ENCODE assay signal across 1 cellular context in the genomic region with DNA sequence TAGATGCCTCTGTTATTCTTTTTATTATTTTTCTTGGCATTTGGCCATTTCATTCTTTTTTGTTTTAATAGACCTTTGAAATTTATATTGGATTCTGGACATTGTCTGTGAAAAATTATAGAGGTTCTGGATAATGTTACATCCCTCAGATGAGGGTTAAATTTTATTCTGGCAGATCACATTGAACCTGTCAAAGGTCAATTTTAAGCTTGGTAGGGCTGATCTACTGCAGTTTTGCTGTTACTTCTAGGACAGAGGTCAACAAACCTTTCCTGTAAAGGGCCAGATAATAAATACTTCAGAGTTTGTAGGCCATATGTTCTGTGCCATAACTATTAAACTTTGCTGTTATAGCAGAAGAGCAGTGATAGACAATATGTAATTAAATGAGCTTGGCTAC.
TF ChIP-seq lines count a peak whose summit lies in the region.

No MANE protein-coding gene starts in this region.

TF ChIP-seq in SK-N-SH treated with all-trans-retinoic acid at 6 μM for 48 hours, 23 proteins besides CTCF, POLR2A, EP300 and RAD21 (continued from another document):
- TF ChIP-seq, protein P1, sequence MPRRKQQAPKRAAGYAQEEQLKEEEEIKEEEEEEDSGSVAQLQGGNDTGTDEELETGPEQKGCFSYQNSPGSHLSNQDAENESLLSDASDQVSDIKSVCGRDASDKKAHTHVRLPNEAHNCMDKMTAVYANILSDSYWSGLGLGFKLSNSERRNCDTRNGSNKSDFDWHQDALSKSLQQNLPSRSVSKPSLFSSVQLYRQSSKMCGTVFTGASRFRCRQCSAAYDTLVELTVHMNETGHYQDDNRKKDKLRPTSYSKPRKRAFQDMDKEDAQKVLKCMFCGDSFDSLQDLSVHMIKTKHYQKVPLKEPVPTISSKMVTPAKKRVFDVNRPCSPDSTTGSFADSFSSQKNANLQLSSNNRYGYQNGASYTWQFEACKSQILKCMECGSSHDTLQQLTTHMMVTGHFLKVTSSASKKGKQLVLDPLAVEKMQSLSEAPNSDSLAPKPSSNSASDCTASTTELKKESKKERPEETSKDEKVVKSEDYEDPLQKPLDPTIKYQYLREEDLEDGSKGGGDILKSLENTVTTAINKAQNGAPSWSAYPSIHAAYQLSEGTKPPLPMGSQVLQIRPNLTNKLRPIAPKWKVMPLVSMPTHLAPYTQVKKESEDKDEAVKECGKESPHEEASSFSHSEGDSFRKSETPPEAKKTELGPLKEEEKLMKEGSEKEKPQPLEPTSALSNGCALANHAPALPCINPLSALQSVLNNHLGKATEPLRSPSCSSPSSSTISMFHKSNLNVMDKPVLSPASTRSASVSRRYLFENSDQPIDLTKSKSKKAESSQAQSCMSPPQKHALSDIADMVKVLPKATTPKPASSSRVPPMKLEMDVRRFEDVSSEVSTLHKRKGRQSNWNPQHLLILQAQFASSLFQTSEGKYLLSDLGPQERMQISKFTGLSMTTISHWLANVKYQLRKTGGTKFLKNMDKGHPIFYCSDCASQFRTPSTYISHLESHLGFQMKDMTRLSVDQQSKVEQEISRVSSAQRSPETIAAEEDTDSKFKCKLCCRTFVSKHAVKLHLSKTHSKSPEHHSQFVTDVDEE (CRISPR knock-in tag; IDR thresholded peaks at IDR 0.05): no peak
- TF ChIP-seq, protein P2, sequence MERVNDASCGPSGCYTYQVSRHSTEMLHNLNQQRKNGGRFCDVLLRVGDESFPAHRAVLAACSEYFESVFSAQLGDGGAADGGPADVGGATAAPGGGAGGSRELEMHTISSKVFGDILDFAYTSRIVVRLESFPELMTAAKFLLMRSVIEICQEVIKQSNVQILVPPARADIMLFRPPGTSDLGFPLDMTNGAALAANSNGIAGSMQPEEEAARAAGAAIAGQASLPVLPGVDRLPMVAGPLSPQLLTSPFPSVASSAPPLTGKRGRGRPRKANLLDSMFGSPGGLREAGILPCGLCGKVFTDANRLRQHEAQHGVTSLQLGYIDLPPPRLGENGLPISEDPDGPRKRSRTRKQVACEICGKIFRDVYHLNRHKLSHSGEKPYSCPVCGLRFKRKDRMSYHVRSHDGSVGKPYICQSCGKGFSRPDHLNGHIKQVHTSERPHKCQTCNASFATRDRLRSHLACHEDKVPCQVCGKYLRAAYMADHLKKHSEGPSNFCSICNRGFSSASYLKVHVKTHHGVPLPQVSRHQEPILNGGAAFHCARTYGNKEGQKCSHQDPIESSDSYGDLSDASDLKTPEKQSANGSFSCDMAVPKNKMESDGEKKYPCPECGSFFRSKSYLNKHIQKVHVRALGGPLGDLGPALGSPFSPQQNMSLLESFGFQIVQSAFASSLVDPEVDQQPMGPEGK (CRISPR knock-in tag; IDR thresholded peaks at IDR 0.05; ENCODE audit: borderline replicate concordance): no peak
- TF ChIP-seq TOX (CRISPR knock-in tag; IDR thresholded peaks at IDR 0.05; ENCODE audit: borderline replicate concordance) (no peak), ZNF8 (CRISPR knock-in tag; IDR thresholded peaks at IDR 0.05) (no peak), ZC3H10 (CRISPR knock-in tag; IDR thresholded peaks at IDR 0.05) (no peak)
